23 cellular contexts compared by ENCODE assay signal in the genomic region with DNA sequence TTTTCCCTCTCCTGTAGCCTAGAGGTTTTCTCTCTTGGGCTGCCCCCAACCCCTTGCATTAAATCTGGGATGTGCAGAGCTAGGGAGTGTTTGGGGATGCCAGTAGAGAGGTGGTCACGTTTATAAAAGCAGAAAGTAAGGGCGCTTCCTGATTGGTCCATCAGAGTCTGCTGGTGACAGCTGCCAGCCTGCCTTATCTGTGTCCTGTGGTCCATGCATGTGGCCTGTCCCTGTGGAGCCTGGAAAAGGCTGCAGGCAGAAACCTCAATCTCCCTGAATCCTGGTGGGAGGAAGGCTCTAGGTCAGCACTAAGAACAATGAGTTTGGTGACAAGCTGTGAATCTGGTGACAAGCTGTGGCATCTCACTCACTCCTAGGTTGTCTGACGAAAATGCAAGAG. TPM values are rescaled to one million over a fixed set of nuclear protein-coding genes. Genes with fewer than 3 reads are reported as not detected.
A peak's percentile ranks its signal among the peaks of the same experiment; 100 is the strongest.
DNase-seq lines count a peak whose midpoint lies in the region; ATAC-seq and TF ChIP-seq lines count a peak whose summit lies in the region.
"Had no signal": no experiment of that assay in that cellular context is flagged by ENCODE, and none has a peak within 500 bp of the region (broad histone marks: within the 10 kb centered on the region; RNA-seq: fewer than 3 reads in every experiment).

No MANE protein-coding gene starts in this region.

- DNase-seq in BE2C (peak; percentile 79), SK-N-DZ (ENCODE audit: low spot score) (peak; percentile 61), mesendoderm (peak; percentile 39), brain microvascular endothelial cell (no peak), DMS153 treated with DMSO at 0.1 percent for 48 hours (lab: John Stamatoyannopoulos, UW; ENCODE audit: unreplicated experiment) (no peak), omental fat pad (ENCODE audit: low spot score) (no peak), chondrocyte (ENCODE audit: low spot score) (no peak)
- DNase-seq: 8988T; ACHN; Caco-2; Calu3; CD4-positive, alpha-beta T cell; CD8-positive, alpha-beta T cell; DMS53; DMS79; DND-41; EL; GDM1 had no signal

- no peak overlapping the region for H3K4me2 ChIP-seq in mesendoderm (ENCODE audit: low read length)
- H3K4me2 ChIP-seq: BLaER1 treated with 17β-estradiol and CSF1 and Interleukin-3, amounts not matched to agents 10 nM and 100 nM had no signal

- H4K5ac ChIP-seq in mesendoderm (ENCODE audit: low read length): no peak overlapping the region

- H3K79me1 ChIP-seq in mesendoderm (ENCODE audit: low read length): no peaks in the 10 kb centered on the region

- no peaks in the 10 kb centered on the region for H3K79me2 ChIP-seq in mesendoderm (ENCODE audit: control insufficient read depth, insufficient read depth, low read length)

- H3K4me3 Mint-ChIP-seq in chondrocyte (ENCODE audit: unreplicated experiment): no peak overlapping the region
- H3K4me3 Mint-ChIP-seq: CD4-positive, alpha-beta T cell; CD8-positive, alpha-beta T cell had no signal

- H4K8ac ChIP-seq in mesendoderm (ENCODE audit: low read depth, low read length): no peak overlapping the region

- no peaks in the 10 kb centered on the region for H3K27me3 Mint-ChIP-seq in chondrocyte (ENCODE audit: low read depth)
- H3K27me3 Mint-ChIP-seq: CD4-positive, alpha-beta T cell had no signal

- no CpG with 5 or more reads among the region's 3 CpGs for WGBS in mesendoderm (ENCODE audit: extremely low coverage, insufficient coverage, low lambda C conversion rate)

- no peak overlapping the region for H2BK5ac ChIP-seq in mesendoderm (ENCODE audit: low read length)

- no peaks in the 10 kb centered on the region for H3K36me3 ChIP-seq in BE2C
- H3K36me3 ChIP-seq in HEK293 (ENCODE audit: control insufficient read depth in 2 of 2, insufficient read depth in 1 of 2, low read length in 2 of 2): no peaks in the 10 kb centered on the region
- H3K36me3 ChIP-seq in mesendoderm (ENCODE audit: control insufficient read depth, insufficient read depth, low read length): no peaks in the 10 kb centered on the region
- H3K36me3 ChIP-seq in brain microvascular endothelial cell (replicated peaks): no peaks in the 10 kb centered on the region
- H3K36me3 ChIP-seq: BLaER1 treated with 17β-estradiol and CSF1 and Interleukin-3, amounts not matched to agents 10 nM and 100 nM had no signal

- no peak overlapping the region for H3K18ac ChIP-seq in mesendoderm (ENCODE audit: low read length)

- H3K27me3 ChIP-seq in BE2C (no peaks in the 10 kb centered on the region), mesendoderm (ENCODE audit: insufficient read depth, low read length, poor library complexity) (no peaks in the 10 kb centered on the region), brain microvascular endothelial cell (replicated peaks) (no peaks in the 10 kb centered on the region)
- H3K27me3 ChIP-seq: BLaER1 treated with 17β-estradiol and CSF1 and Interleukin-3, amounts not matched to agents 10 nM and 100 nM had no signal

- no peak overlapping the region for H3K4ac ChIP-seq in mesendoderm (ENCODE audit: low read depth, low read length)

- H3K56ac ChIP-seq in mesendoderm (ENCODE audit: low read length): no peak overlapping the region

- CTCF ChIA-PET in HEK293 (lab: Yijun Ruan, JAX): interaction anchor here (0.6 to 2.6 kb wide), 8 partner anchors 10 to 229 kb away, joined by 3 to 10 read pairs (median 4); no protein-coding TSS in a partner anchor

- no peaks in the 10 kb centered on the region for H3K9me3 ChIP-seq in BE2C
- no peaks in the 10 kb centered on the region for H3K9me3 ChIP-seq in HEK293 (ENCODE audit: control insufficient read depth, insufficient read depth, low read depth, low read length)
- H3K9me3 ChIP-seq: BLaER1 treated with 17β-estradiol and CSF1 and Interleukin-3, amounts not matched to agents 10 nM and 100 nM; Caco-2 had no signal

- H3K4me3 ChIP-seq in BE2C (ENCODE audit: low read depth, low read length): no peak overlapping the region
- H3K4me3 ChIP-seq in HEK293 (ENCODE audit: low read depth, low read length): no peak overlapping the region
- H3K4me3 ChIP-seq in mesendoderm (ENCODE audit: low read length): no peak overlapping the region
- no peak overlapping the region for H3K4me3 ChIP-seq in brain microvascular endothelial cell (ENCODE audit: low read depth, low read length)
- H3K4me3 ChIP-seq: BLaER1 treated with 17β-estradiol and CSF1 and Interleukin-3, amounts not matched to agents 10 nM and 100 nM; GM12878 had no signal

- H3K9me3 Mint-ChIP-seq in chondrocyte (ENCODE audit: low read depth): no peaks in the 10 kb centered on the region
- H3K9me3 Mint-ChIP-seq: CD4-positive, alpha-beta T cell; CD8-positive, alpha-beta T cell had no signal

- peaks cover 7% of the 10 kb centered on the region for H3K4me1 Mint-ChIP-seq in chondrocyte (ENCODE audit: low read depth)

- no peak overlapping the region for H2AK5ac ChIP-seq in mesendoderm (ENCODE audit: low read length)

- TF ChIP-seq CTCF in BE2C (IDR thresholded peaks at IDR 0.05; ENCODE audit: low read depth, low read length) (no peak), HEK293 (tag by site-specific recombination; IDR thresholded peaks at IDR 0.05) (no peak), brain microvascular endothelial cell (IDR thresholded peaks at IDR 0.05; ENCODE audit: low read depth, low read length, missing control alignments) (no peak), omental fat pad (IDR thresholded peaks at IDR 0.05) (no peak), chondrocyte (IDR thresholded peaks at IDR 0.05) (no peak)

- H3K4me1 ChIP-seq in BE2C (peaks cover 32% of the 10 kb centered on the region), HEK293 (ENCODE audit: control insufficient read depth, insufficient read depth, low read length) (no peaks in the 10 kb centered on the region), mesendoderm (ENCODE audit: control insufficient read depth, low read depth, low read length) (no peaks in the 10 kb centered on the region)

- POLR2A ChIA-PET in HEK293 (lab: Yijun Ruan, JAX): no interaction called here

- no peak overlapping the region for H3K9ac ChIP-seq in mesendoderm (ENCODE audit: low read length)
- H3K9ac ChIP-seq: BLaER1 treated with 17β-estradiol and CSF1 and Interleukin-3, amounts not matched to agents 10 nM and 100 nM had no signal

- H2BK120ac ChIP-seq in mesendoderm (ENCODE audit: low read depth, low read length): no peak overlapping the region

- H3K27ac ChIP-seq in HEK293 (ENCODE audit: extremely low read depth, low read depth, low read length) (no peak overlapping the region), mesendoderm (ENCODE audit: low read depth, low read length) (no peak overlapping the region), brain microvascular endothelial cell (no peak overlapping the region)
- H3K27ac ChIP-seq: BLaER1 treated with 17β-estradiol and CSF1 and Interleukin-3, amounts not matched to agents 10 nM and 100 nM; C4-2B had no signal

- peaks cover 24% of the 10 kb centered on the region for H3K36me3 Mint-ChIP-seq in chondrocyte (ENCODE audit: low read depth)
- H3K36me3 Mint-ChIP-seq: CD8-positive, alpha-beta T cell had no signal

- in situ Hi-C loops in brain microvascular endothelial cell (cut with HindIII; ENCODE audit: low pct_ligation_motif_present, low sequenced_read_pairs): no loop called here

- no peak overlapping the region for H3K27ac Mint-ChIP-seq in chondrocyte (ENCODE audit: unreplicated experiment)
- H3K27ac Mint-ChIP-seq: CD4-positive, alpha-beta T cell; CD8-positive, alpha-beta T cell had no signal

- H2BK15ac ChIP-seq in mesendoderm (replicated peaks; ENCODE audit: low read depth): no peak overlapping the region

- H3K23ac ChIP-seq in mesendoderm (ENCODE audit: low read length): no peak overlapping the region

- ATAC-seq in omental fat pad (ENCODE audit: low FRiP score): no peak
- ATAC-seq: CD8-positive, alpha-beta T cell; GM12878 had no signal

TF ChIP-seq in HEK293, 187 proteins besides CTCF, POLR2A, EP300 and RAD21:
- TF ChIP-seq MEIS1 (CRISPR knock-in tag; IDR thresholded peaks at IDR 0.05; ENCODE audit: borderline replicate concordance): no peak
- TF ChIP-seq ZNF223 (tag by site-specific recombination; IDR thresholded peaks at IDR 0.05): no peak
- peak; percentile 68 for TF ChIP-seq ZIC2 (tag by site-specific recombination; IDR thresholded peaks at IDR 0.05)
- no peak for TF ChIP-seq RBAK (tag by site-specific recombination; IDR thresholded peaks at IDR 0.05)
- no peak for TF ChIP-seq ZNF239 (tag by site-specific recombination; IDR thresholded peaks at IDR 0.05)
- no peak for TF ChIP-seq PRDM4 (tag by site-specific recombination; IDR thresholded peaks at IDR 0.05)
- TF ChIP-seq KLF9 (tag by site-specific recombination; IDR thresholded peaks at IDR 0.05; ENCODE audit: low read depth): no peak
- no peak for TF ChIP-seq ZSCAN23 (tag by site-specific recombination; IDR thresholded peaks at IDR 0.05)
- TF ChIP-seq ZNF580 (tag by site-specific recombination; IDR thresholded peaks at IDR 0.05): no peak

RNA-seq across cellular contexts. Expression of gene ARHGEF37, which starts 42.2 kb away (rescaled TPM):
- 0.23 TPM for polyA plus RNA-seq in BE2C (2012; ENCODE audit: insufficient read depth, insufficient read length, low read depth)
- not detected in 2 replicates for polyA plus RNA-seq in SK-N-DZ (2014; cell fraction: cytosol; rRNA removed)
- polyA plus RNA-seq in SK-N-DZ (2014; cell fraction: nucleus; rRNA removed): 0.02 TPM in 1 of 2 replicates, not detected in the other
- polyA plus RNA-seq in mesendoderm (2013, experiment 1 of 2): 0.13 TPM
- polyA plus RNA-seq in mesendoderm (2013, experiment 2 of 2): 0.07 TPM
- total RNA-seq in omental fat pad (1 to 10 TPM; 3.1 to 8.5 (median 4.6) TPM), chondrocyte (5.8 to 16.8 TPM (median 6.0 TPM) in 3 replicates)
- total RNA-seq: CD8-positive, alpha-beta T cell; G401 had no signal

Comparison
In these comparisons a context has a peak if more than half of its experiments do, and no peak if none do; other contexts are left out.
1. DNase-seq: peak in BE2C (single experiment), SK-N-DZ (single experiment) and mesendoderm (single experiment); none in brain microvascular endothelial cell (single experiment), DMS153 treated with DMSO at 0.1 percent for 48 hours (single experiment), omental fat pad (single experiment) and chondrocyte (single experiment).